Comparison of ENCODE assay signal across 19 cellular contexts in genomic region chr13:112702983-112703379, GRCh38. TPM values are rescaled to one million over a fixed set of nuclear protein-coding genes. Genes with fewer than 3 reads are reported as not detected.
DNase-seq lines count a peak whose midpoint lies in the region; TF ChIP-seq lines count a peak whose summit lies in the region.
"Had no signal": no experiment of that assay in that cellular context is flagged by ENCODE, and none has a peak within 500 bp of the region (broad histone marks: within the 10 kb centered on the region; RNA-seq: fewer than 3 reads in every experiment).

No MANE protein-coding gene starts in this region.

- H2AK5ac ChIP-seq in H9 (ENCODE audit: insufficient read length, low read length): no peak overlapping the region

- H2BK5ac ChIP-seq in H9 (ENCODE audit: insufficient read length, low read length): no peak overlapping the region

- no peaks in the 10 kb centered on the region for H3K23me2 ChIP-seq in H9 (ENCODE audit: insufficient read length, low read depth, low read length, poor library complexity, severe bottlenecking)

- H3K27ac ChIP-seq in H9 (ENCODE audit: insufficient read length, low read depth, low read length) (no peak overlapping the region), osteoblast (ENCODE audit: low read depth, low read length) (no peak overlapping the region)

- no peaks in the 10 kb centered on the region; the same call in 1 of the 2 replicates for H3K27me3 Mint-ChIP-seq in H9 (ENCODE audit: low read depth)
- H3K27me3 Mint-ChIP-seq: activated naive CD8-positive, alpha-beta T cell treated with anti-CD3 and anti-CD28 coated beads, Interleukin-2, amount 50 U/mL, for 24 hours had no signal

- H3K4me1 Mint-ChIP-seq in H9: peaks cover 50 to 66% of the 10 kb centered on the region in 2 experiments

- no peak overlapping the region for H2BK120ac ChIP-seq in H9 (ENCODE audit: low read depth, low read length, poor library complexity, severe bottlenecking)

- no peak overlapping the region for H3K4me2 ChIP-seq in H9 (ENCODE audit: insufficient read depth, insufficient read length, low read length)
- no peak overlapping the region for H3K4me2 ChIP-seq in osteoblast (ENCODE audit: insufficient read depth, low read length)
- H3K4me2 ChIP-seq: SK-N-SH had no signal

- H3K9ac ChIP-seq in H9 (ENCODE audit: extremely low read depth, insufficient read length, low read length): no peak overlapping the region
- H3K9ac ChIP-seq: SK-N-SH had no signal

- H3K14ac ChIP-seq in H9 (ENCODE audit: insufficient read depth, low read length): no peak overlapping the region

- no peak overlapping the region for H2BK20ac ChIP-seq in H9 (ENCODE audit: low read depth, low read length, poor library complexity, severe bottlenecking)

- H2BK15ac ChIP-seq in H9 (ENCODE audit: low read depth, low read length): no peak overlapping the region

- H3K27me3 ChIP-seq in H9 (ENCODE audit: insufficient read depth, low read length): no peaks in the 10 kb centered on the region
- no peaks in the 10 kb centered on the region for H3K27me3 ChIP-seq in osteoblast (ENCODE audit: insufficient read depth, low read length)
- H3K27me3 ChIP-seq: heart right ventricle had no signal

- no peak overlapping the region for H3T11ph ChIP-seq in H9 (ENCODE audit: low read length)

- H2AFZ ChIP-seq in H9 (ENCODE audit: low read length): no peak overlapping the region
- no peak overlapping the region for H2AFZ ChIP-seq in osteoblast (ENCODE audit: low read length)

- H4K20me1 ChIP-seq in H9 (ENCODE audit: control insufficient read depth, insufficient read depth, insufficient read length) (peaks cover 3% of the 10 kb centered on the region), osteoblast (ENCODE audit: insufficient read depth, low read length) (peaks cover 15% of the 10 kb centered on the region)

- H3K23ac ChIP-seq in H9 (ENCODE audit: insufficient read length, low read depth, low read length): no peak overlapping the region

- in situ Hi-C loops in GM13977 (cut with MboI; ENCODE audit: low pct_unique_long_range_greater_than_20kb, low sequenced_read_pairs, unreplicated experiment): no loop called here

- TF ChIP-seq CTCF in H9 (conservative IDR thresholded peaks at IDR 0.05) (no peak), NB4 (IDR thresholded peaks at IDR 0.05; ENCODE audit: low read depth, low read length) (no peak), osteoblast (IDR thresholded peaks at IDR 0.05; ENCODE audit: extremely low read depth, low read depth, low read length) (no peak), GM13977 (IDR thresholded peaks at IDR 0.05; ENCODE audit: extremely low read depth, insufficient read depth, missing control alignments) (no peak)

- no peaks in the 10 kb centered on the region for H3K79me1 ChIP-seq in H9 (ENCODE audit: insufficient read depth, low read depth, low read length, poor library complexity, severe bottlenecking)

- H4K5ac ChIP-seq in H9 (ENCODE audit: insufficient read length, low read depth, low read length): no peak overlapping the region

- no peaks in the 10 kb centered on the region for H3K9me3 Mint-ChIP-seq in H9
- H3K9me3 Mint-ChIP-seq: activated naive CD8-positive, alpha-beta T cell treated with anti-CD3 and anti-CD28 coated beads, Interleukin-2, amount 50 U/mL, for 24 hours; activated T-cell treated with anti-CD3 and anti-CD28 coated beads, Interleukin-2, amount 50 U/mL, for 72 hours had no signal

- H3K36me3 Mint-ChIP-seq in H9 (ENCODE audit: insufficient read depth in 1 of 3, low read depth in 3 of 3): peaks cover 3 to 18% (median 5%) of the 10 kb centered on the region in 3 experiments

- no peak overlapping the region for H3K4me3 ChIP-seq in NB4 (ENCODE audit: low read depth, low read length)
- H3K4me3 ChIP-seq in osteoblast (ENCODE audit: insufficient read depth, low read length): no peak overlapping the region
- H3K4me3 ChIP-seq: heart right ventricle, mucosa of descending colon had no signal

- no peak overlapping the region for H3K56ac ChIP-seq in H9 (ENCODE audit: insufficient read length, low read depth, low read length)

- no peak overlapping the region for H4K91ac ChIP-seq in H9 (ENCODE audit: insufficient read length, low read depth, low read length)

- peak overlapping the region; percentile 36 to 79 (median 71); a peak in 4 of 7 replicates for H3K27ac Mint-ChIP-seq in H9
- H3K27ac Mint-ChIP-seq: activated CD8-positive, alpha-beta T cell treated with anti-CD3 and anti-CD28 coated beads, Interleukin-2, amount 10 ng/mL, durations not matched to agents 7 days and 5 days; activated naive CD8-positive, alpha-beta T cell treated with anti-CD3 and anti-CD28 coated beads, Interleukin-2, amount 50 U/mL, for 24 hours; activated T-cell treated with anti-CD3 and anti-CD28 coated beads, Interleukin-2, amount 50 U/mL, for 72 hours had no signal

- no peaks in the 10 kb centered on the region for H3K36me3 ChIP-seq in osteoblast (ENCODE audit: insufficient read depth, low read length)
- H3K36me3 ChIP-seq: heart right ventricle had no signal

- H3K79me2 ChIP-seq in H9 (ENCODE audit: insufficient read depth, low read length) (peaks cover 11% of the 10 kb centered on the region; the same call in 1 of the 2 replicates), osteoblast (ENCODE audit: insufficient read depth, low read length) (peaks cover 4% of the 10 kb centered on the region)

- no peak overlapping the region for H4K8ac ChIP-seq in H9 (replicated peaks; ENCODE audit: insufficient read length, low read depth, low read length)

- H3K4me1 ChIP-seq in H9 (ENCODE audit: insufficient read depth, low read length): peaks cover 17% of the 10 kb centered on the region
- H3K4me1 ChIP-seq in osteoblast (ENCODE audit: insufficient read depth, low read length): no peaks in the 10 kb centered on the region

- DNase-seq in H9 (no peak), NB4 (ENCODE audit: low read depth) (peak; percentile 94), amniotic epithelial cell (ENCODE audit: low read depth) (peak; percentile 96), osteoblast (ENCODE audit: insufficient read length, low spot score, missing footprints) (peak; percentile 56), NCI-H345 (lab: John Stamatoyannopoulos, UW) (no peak), NCI-H446 (lab: John Stamatoyannopoulos, UW) (no peak), GM13977 (ENCODE audit: low spot score) (no peak)
- DNase-seq in activated CD4-positive, alpha-beta T cell treated with anti-CD3 and anti-CD28 coated beads for 48 hours: no peak
- DNase-seq: activated CD8-positive, alpha-beta T cell treated with anti-CD3 and anti-CD28 coated beads, Interleukin-2, amount 10 ng/mL, durations not matched to agents 7 days and 5 days; activated naive CD8-positive, alpha-beta T cell treated with anti-CD3 and anti-CD28 coated beads, Interleukin-2, amount 50 U/mL, for 24 hours; activated T-cell treated with anti-CD3 and anti-CD28 coated beads, Interleukin-2, amount 50 U/mL, for 72 hours; AML-193; GDM1; heart right ventricle; mucosa of descending colon; NCI-H1092 treated with DMSO at 0.1 percent for 48 hours; NCI-H2227 treated with DMSO at 0.1 percent for 48 hours; SK-N-SH; stimulated activated CD4-positive, alpha-beta T cell treated with anti-CD3 and anti-CD28 coated beads, Interleukin-4, amount 100 ng/mL, for 4 hours had no signal

- no peak overlapping the region for H3K4ac ChIP-seq in H9 (ENCODE audit: low read depth, low read length)

- H3K9me3 ChIP-seq in H9 (ENCODE audit: control insufficient read depth, low read depth, low read length) (no peaks in the 10 kb centered on the region), osteoblast (ENCODE audit: low read depth, low read length) (no peaks in the 10 kb centered on the region)
- H3K9me3 ChIP-seq: heart right ventricle, mucosa of descending colon, SK-N-SH had no signal

- no CpG with 5 or more reads among the region's 6 CpGs for WGBS in H9 (ENCODE audit: extremely low coverage, insufficient read length, low lambda C conversion rate)

- H3K4me3 Mint-ChIP-seq in H9: peak overlapping the region in 1 of 2 experiments; percentile 12; a peak in 2 of 5 replicates
- H3K4me3 Mint-ChIP-seq: activated CD8-positive, alpha-beta T cell treated with anti-CD3 and anti-CD28 coated beads, Interleukin-2, amount 10 ng/mL, durations not matched to agents 7 days and 5 days; activated naive CD8-positive, alpha-beta T cell treated with anti-CD3 and anti-CD28 coated beads, Interleukin-2, amount 50 U/mL, for 24 hours; activated T-cell treated with anti-CD3 and anti-CD28 coated beads, Interleukin-2, amount 50 U/mL, for 72 hours had no signal

- TF ChIP-seq POLR2A in NB4 (IDR thresholded peaks at IDR 0.05; ENCODE audit: extremely low read depth, insufficient read length): no peak

- no peak overlapping the region for H3K18ac ChIP-seq in H9 (ENCODE audit: insufficient read length, low read depth, low read length)

- H2BK12ac ChIP-seq in H9 (ENCODE audit: insufficient read length, low read depth, low read length): no peak overlapping the region

RNA-seq across cellular contexts. Expression of gene ATP11A, which starts 13.1 kb away (rescaled TPM):
- 61.6 and 65.3 TPM in 2 replicates for total RNA-seq in H9 (2021)
- 7.6 and 7.7 TPM in 2 replicates for total RNA-seq in osteoblast

Comparison
In these comparisons a context has a peak if more than half of its experiments do, and no peak if none do; other contexts are left out.
1. DNase-seq: peak in NB4 (single experiment), amniotic epithelial cell (single experiment) and osteoblast (single experiment); none in H9 (single experiment), activated CD4-positive, alpha-beta T cell treated with anti-CD3 and anti-CD28 coated beads for 48 hours (single experiment), NCI-H345 (single experiment), NCI-H446 (0 of 2) and GM13977 (single experiment).